1 cellular context compared by ENCODE assay signal in the genomic region with DNA sequence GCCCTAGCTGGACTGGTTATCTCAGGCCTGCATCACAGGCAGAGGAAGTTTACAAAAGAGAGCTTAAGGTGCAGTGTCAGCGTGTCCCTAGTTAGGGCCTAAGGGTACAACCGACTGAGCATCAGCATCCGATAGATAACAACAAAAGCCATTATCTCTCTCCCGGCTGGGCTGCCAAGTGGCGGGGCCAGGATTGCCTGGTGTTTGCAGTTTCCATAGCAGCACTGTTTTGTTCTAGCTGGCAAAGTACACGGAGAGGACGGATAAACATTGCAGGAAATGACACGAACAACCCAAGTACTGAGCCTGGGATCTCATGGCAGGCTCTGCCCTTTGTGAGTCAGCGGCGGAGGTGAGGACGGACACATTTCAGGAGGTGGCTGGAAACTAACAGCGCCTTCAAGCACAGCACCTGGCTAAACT.
TF ChIP-seq lines count a peak whose summit lies in the region.

No MANE protein-coding gene starts in this region.

TF ChIP-seq in K562, 482 proteins besides CTCF, POLR2A, EP300 and RAD21 (continued from another document and continues in another):
- TF ChIP-seq ZFP1 (CRISPR knock-in tag; IDR thresholded peaks at IDR 0.05) (no peak), YY1 (IDR thresholded peaks at IDR 0.05; ENCODE audit: borderline replicate concordance in 1 of 3, control insufficient read depth in 1 of 3, extremely low read depth in 1 of 3, insufficient read depth in 3 of 3, insufficient read length in 1 of 3, insufficient replicate concordance in 2 of 3, low read depth in 1 of 3, low read length in 2 of 3) (no peak), KAT2B (IDR thresholded peaks at IDR 0.05; ENCODE audit: low read depth, low read length) (no peak), ZNF551 (CRISPR knock-in tag; IDR thresholded peaks at IDR 0.05) (no peak), DIDO1 (tag; IDR thresholded peaks at IDR 0.05; ENCODE audit: low read depth) (no peak), KAT8 (IDR thresholded peaks at IDR 0.05; ENCODE audit: low read depth) (no peak), GTF2A2 (tag; IDR thresholded peaks at IDR 0.05) (no peak), PTBP1 (IDR thresholded peaks at IDR 0.05; ENCODE audit: low read depth, low read length) (no peak), THRAP3 (IDR thresholded peaks at IDR 0.05; ENCODE audit: borderline replicate concordance) (no peak), NUFIP1 (IDR thresholded peaks at IDR 0.05; ENCODE audit: partially characterized antibody) (no peak), ZNF212 (CRISPR knock-in tag; IDR thresholded peaks at IDR 0.05) (no peak), BRCA1 (IDR thresholded peaks at IDR 0.05) (no peak), BRCA1 (CRISPR knock-in tag; IDR thresholded peaks at IDR 0.05) (no peak), NFIX (CRISPR knock-in tag; IDR thresholded peaks at IDR 0.05; ENCODE audit: low read depth) (no peak), ZNF12 (CRISPR knock-in tag; IDR thresholded peaks at IDR 0.05) (no peak), ZNF24 (IDR thresholded peaks at IDR 0.05) (peak; percentile 32; the same call in 1 of the 2 replicates), ELF2 (CRISPR knock-in tag; IDR thresholded peaks at IDR 0.05) (no peak), MCM3 (IDR thresholded peaks at IDR 0.05) (no peak), E2F1 (CRISPR knock-in tag; IDR thresholded peaks at IDR 0.05) (no peak), CBX2 (IDR thresholded peaks at IDR 0.05; ENCODE audit: insufficient read depth, low read length, poor library complexity, severe bottlenecking) (no peak), ZNF778 (CRISPR knock-in tag; IDR thresholded peaks at IDR 0.05) (no peak), ZFP36 (IDR thresholded peaks at IDR 0.05; ENCODE audit: low read depth, low read length, partially characterized antibody) (peak; percentile 5), SRSF9 (IDR thresholded peaks at IDR 0.05; ENCODE audit: borderline replicate concordance, low read depth, low read length) (no peak), ZBED1 (IDR thresholded peaks at IDR 0.05) (no peak), CHD2 (IDR thresholded peaks at IDR 0.05; ENCODE audit: low read depth, low read length) (no peak), CTBP1 (IDR thresholded peaks at IDR 0.05; ENCODE audit: borderline replicate concordance) (peak; percentile 100), ZNF668 (CRISPR knock-in tag; IDR thresholded peaks at IDR 0.05) (no peak), SAFB2 (IDR thresholded peaks at IDR 0.05; ENCODE audit: borderline replicate concordance, low read depth, low read length, severe bottlenecking) (no peak), ZEB2 (IDR thresholded peaks at IDR 0.05) (peak; percentile 98), TFAM (CRISPR knock-in tag; conservative IDR thresholded peaks at IDR 0.05) (no peak), HSF4 (CRISPR knock-in tag; IDR thresholded peaks at IDR 0.05; ENCODE audit: borderline replicate concordance) (no peak), SMARCA5 (IDR thresholded peaks at IDR 0.05) (no peak), HDAC1 (IDR thresholded peaks at IDR 0.05) (peak in 1 of 2 experiments; percentile 89; a peak in 2 of 4 replicates), ZNF280B (CRISPR knock-in tag; IDR thresholded peaks at IDR 0.05) (no peak), CBFB (CRISPR knock-in tag; IDR thresholded peaks at IDR 0.05) (no peak), ZBTB49 (CRISPR knock-in tag; IDR thresholded peaks at IDR 0.05; ENCODE audit: borderline replicate concordance) (no peak), FUS (optimal IDR thresholded peaks at IDR 0.05; ENCODE audit: low read depth, low read length) (no peak), RBM15 (IDR thresholded peaks at IDR 0.05; ENCODE audit: insufficient read depth, low read length) (no peak), STAT5B (CRISPR knock-in tag; IDR thresholded peaks at IDR 0.05) (no peak), HNRNPH1 (optimal IDR thresholded peaks at IDR 0.05; ENCODE audit: low read depth, low read length) (no peak), SMAD4 (CRISPR knock-in tag; conservative IDR thresholded peaks at IDR 0.05) (peak; percentile 90), CBX1 (IDR thresholded peaks at IDR 0.05; ENCODE audit: low read depth) (no peak)
- TF ChIP-seq, protein P1, sequence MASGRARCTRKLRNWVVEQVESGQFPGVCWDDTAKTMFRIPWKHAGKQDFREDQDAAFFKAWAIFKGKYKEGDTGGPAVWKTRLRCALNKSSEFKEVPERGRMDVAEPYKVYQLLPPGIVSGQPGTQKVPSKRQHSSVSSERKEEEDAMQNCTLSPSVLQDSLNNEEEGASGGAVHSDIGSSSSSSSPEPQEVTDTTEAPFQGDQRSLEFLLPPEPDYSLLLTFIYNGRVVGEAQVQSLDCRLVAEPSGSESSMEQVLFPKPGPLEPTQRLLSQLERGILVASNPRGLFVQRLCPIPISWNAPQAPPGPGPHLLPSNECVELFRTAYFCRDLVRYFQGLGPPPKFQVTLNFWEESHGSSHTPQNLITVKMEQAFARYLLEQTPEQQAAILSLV (tag; IDR thresholded peaks at IDR 0.05) = no peak
- TF ChIP-seq, protein P2, sequence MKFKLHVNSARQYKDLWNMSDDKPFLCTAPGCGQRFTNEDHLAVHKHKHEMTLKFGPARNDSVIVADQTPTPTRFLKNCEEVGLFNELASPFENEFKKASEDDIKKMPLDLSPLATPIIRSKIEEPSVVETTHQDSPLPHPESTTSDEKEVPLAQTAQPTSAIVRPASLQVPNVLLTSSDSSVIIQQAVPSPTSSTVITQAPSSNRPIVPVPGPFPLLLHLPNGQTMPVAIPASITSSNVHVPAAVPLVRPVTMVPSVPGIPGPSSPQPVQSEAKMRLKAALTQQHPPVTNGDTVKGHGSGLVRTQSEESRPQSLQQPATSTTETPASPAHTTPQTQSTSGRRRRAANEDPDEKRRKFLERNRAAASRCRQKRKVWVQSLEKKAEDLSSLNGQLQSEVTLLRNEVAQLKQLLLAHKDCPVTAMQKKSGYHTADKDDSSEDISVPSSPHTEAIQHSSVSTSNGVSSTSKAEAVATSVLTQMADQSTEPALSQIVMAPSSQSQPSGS (CRISPR knock-in tag; IDR thresholded peaks at IDR 0.05) = no peak
- TF ChIP-seq, protein P3, sequence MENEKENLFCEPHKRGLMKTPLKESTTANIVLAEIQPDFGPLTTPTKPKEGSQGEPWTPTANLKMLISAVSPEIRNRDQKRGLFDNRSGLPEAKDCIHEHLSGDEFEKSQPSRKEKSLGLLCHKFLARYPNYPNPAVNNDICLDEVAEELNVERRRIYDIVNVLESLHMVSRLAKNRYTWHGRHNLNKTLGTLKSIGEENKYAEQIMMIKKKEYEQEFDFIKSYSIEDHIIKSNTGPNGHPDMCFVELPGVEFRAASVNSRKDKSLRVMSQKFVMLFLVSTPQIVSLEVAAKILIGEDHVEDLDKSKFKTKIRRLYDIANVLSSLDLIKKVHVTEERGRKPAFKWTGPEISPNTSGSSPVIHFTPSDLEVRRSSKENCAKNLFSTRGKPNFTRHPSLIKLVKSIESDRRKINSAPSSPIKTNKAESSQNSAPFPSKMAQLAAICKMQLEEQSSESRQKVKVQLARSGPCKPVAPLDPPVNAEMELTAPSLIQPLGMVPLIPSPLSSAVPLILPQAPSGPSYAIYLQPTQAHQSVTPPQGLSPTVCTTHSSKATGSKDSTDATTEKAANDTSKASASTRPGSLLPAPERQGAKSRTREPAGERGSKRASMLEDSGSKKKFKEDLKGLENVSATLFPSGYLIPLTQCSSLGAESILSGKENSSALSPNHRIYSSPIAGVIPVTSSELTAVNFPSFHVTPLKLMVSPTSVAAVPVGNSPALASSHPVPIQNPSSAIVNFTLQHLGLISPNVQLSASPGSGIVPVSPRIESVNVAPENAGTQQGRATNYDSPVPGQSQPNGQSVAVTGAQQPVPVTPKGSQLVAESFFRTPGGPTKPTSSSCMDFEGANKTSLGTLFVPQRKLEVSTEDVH (IDR thresholded peaks at IDR 0.05; ENCODE audit: low read depth, partially characterized antibody) = no peak
- TF ChIP-seq, protein P4, sequence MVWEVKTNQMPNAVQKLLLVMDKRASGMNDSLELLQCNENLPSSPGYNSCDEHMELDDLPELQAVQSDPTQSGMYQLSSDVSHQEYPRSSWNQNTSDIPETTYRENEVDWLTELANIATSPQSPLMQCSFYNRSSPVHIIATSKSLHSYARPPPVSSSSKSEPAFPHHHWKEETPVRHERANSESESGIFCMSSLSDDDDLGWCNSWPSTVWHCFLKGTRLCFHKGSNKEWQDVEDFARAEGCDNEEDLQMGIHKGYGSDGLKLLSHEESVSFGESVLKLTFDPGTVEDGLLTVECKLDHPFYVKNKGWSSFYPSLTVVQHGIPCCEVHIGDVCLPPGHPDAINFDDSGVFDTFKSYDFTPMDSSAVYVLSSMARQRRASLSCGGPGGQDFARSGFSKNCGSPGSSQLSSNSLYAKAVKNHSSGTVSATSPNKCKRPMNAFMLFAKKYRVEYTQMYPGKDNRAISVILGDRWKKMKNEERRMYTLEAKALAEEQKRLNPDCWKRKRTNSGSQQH (CRISPR knock-in tag; IDR thresholded peaks at IDR 0.05) = no peak
- TF ChIP-seq, protein P5, sequence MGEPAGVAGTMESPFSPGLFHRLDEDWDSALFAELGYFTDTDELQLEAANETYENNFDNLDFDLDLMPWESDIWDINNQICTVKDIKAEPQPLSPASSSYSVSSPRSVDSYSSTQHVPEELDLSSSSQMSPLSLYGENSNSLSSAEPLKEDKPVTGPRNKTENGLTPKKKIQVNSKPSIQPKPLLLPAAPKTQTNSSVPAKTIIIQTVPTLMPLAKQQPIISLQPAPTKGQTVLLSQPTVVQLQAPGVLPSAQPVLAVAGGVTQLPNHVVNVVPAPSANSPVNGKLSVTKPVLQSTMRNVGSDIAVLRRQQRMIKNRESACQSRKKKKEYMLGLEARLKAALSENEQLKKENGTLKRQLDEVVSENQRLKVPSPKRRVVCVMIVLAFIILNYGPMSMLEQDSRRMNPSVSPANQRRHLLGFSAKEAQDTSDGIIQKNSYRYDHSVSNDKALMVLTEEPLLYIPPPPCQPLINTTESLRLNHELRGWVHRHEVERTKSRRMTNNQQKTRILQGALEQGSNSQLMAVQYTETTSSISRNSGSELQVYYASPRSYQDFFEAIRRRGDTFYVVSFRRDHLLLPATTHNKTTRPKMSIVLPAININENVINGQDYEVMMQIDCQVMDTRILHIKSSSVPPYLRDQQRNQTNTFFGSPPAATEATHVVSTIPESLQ (CRISPR knock-in tag; IDR thresholded peaks at IDR 0.05) = no peak
- TF ChIP-seq, protein P6, sequence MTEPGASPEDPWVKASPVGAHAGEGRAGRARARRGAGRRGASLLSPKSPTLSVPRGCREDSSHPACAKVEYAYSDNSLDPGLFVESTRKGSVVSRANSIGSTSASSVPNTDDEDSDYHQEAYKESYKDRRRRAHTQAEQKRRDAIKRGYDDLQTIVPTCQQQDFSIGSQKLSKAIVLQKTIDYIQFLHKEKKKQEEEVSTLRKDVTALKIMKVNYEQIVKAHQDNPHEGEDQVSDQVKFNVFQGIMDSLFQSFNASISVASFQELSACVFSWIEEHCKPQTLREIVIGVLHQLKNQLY (CRISPR knock-in tag; conservative IDR thresholded peaks at IDR 0.05) = no peak
- TF ChIP-seq, protein P7, sequence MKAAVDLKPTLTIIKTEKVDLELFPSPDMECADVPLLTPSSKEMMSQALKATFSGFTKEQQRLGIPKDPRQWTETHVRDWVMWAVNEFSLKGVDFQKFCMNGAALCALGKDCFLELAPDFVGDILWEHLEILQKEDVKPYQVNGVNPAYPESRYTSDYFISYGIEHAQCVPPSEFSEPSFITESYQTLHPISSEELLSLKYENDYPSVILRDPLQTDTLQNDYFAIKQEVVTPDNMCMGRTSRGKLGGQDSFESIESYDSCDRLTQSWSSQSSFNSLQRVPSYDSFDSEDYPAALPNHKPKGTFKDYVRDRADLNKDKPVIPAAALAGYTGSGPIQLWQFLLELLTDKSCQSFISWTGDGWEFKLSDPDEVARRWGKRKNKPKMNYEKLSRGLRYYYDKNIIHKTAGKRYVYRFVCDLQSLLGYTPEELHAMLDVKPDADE (conservative IDR thresholded peaks at IDR 0.05; ENCODE audit: control insufficient read depth, low read depth, low read length) = peak; percentile 83; the same call in 1 of the 2 replicates
- TF ChIP-seq, protein P8, sequence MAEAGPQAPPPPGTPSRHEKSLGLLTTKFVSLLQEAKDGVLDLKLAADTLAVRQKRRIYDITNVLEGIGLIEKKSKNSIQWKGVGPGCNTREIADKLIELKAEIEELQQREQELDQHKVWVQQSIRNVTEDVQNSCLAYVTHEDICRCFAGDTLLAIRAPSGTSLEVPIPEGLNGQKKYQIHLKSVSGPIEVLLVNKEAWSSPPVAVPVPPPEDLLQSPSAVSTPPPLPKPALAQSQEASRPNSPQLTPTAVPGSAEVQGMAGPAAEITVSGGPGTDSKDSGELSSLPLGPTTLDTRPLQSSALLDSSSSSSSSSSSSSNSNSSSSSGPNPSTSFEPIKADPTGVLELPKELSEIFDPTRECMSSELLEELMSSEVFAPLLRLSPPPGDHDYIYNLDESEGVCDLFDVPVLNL (CRISPR knock-in tag; IDR thresholded peaks at IDR 0.05; ENCODE audit: low read depth) = no peak
